20 cellular contexts compared by ENCODE assay signal in genomic region chr3:105594219-105594618, GRCh38.
A peak's percentile ranks its signal among the peaks of the same experiment; 100 is the strongest.
DNase-seq lines count a peak whose midpoint lies in the region; ATAC-seq, FAIRE-seq and TF ChIP-seq lines count a peak whose summit lies in the region.
"Had no signal": no experiment of that assay in that cellular context is flagged by ENCODE, and none has a peak within 500 bp of the region (broad histone marks: within the 10 kb centered on the region; RNA-seq: fewer than 3 reads in every experiment).

No MANE protein-coding gene starts in this region.

- peaks cover 6% of the 10 kb centered on the region for H3K4me1 Mint-ChIP-seq in activated CD4-positive, alpha-beta T cell treated with anti-CD3 and anti-CD28 coated beads for 36 hours
- no peaks in the 10 kb centered on the region for H3K4me1 Mint-ChIP-seq in activated CD4-positive, alpha-beta T cell treated with anti-CD3 and anti-CD28 coated beads, Interleukin-2, amount 10 ng/mL, durations not matched to agents 7 days and 5 days
- H3K4me1 Mint-ChIP-seq: nephron progenitor cell had no signal

- H3K4me3 Mint-ChIP-seq in activated CD4-positive, alpha-beta T cell treated with anti-CD3 and anti-CD28 coated beads for 36 hours: no peak overlapping the region
- H3K4me3 Mint-ChIP-seq in activated CD4-positive, alpha-beta T cell treated with anti-CD3 and anti-CD28 coated beads, Interleukin-2, amount 10 ng/mL, durations not matched to agents 7 days and 5 days: no peak overlapping the region
- H3K4me3 Mint-ChIP-seq: CD4-positive, alpha-beta T cell; nephron progenitor cell had no signal

- POLR2A ChIA-PET in activated CD4-positive, alpha-beta T cell treated with anti-CD3 and anti-CD28 coated beads for 36 hours (lab: Charles Lee): no interaction called here
- POLR2A ChIA-PET in activated CD4-positive, alpha-beta T cell treated with anti-CD3 and anti-CD28 coated beads, Interleukin-2, amount 10 ng/mL, durations not matched to agents 7 days and 5 days (lab: Charles Lee): no interaction called here
- POLR2A ChIA-PET in RWPE1 (lab: Yijun Ruan, JAX; ENCODE audit: low non-redundant PET): no interaction called here

- DNase-seq in activated CD4-positive, alpha-beta T cell treated with anti-CD3 and anti-CD28 coated beads for 36 hours: peak; percentile 28
- no peak for DNase-seq in activated CD4-positive, alpha-beta T cell treated with anti-CD3 and anti-CD28 coated beads, Interleukin-2, amount 10 ng/mL, durations not matched to agents 7 days and 5 days
- DNase-seq in AG08395 (ENCODE audit: low spot score) (peak; percentile 21), RWPE1 (ENCODE audit: low spot score) (peak; percentile 23), fibroblast of peridontal ligament (ENCODE audit: extremely low read depth) (peak; percentile 47), HTR-8/SVneo (ENCODE audit: insufficient read length, low spot score) (no peak), cerebellum (ENCODE audit: low spot score) (no peak)
- DNase-seq: CD4-positive, alpha-beta T cell; DND-41; NCI-H1092 treated with DMSO at 0.1 percent for 48 hours; NCI-H2107; NCI-H524; nephron progenitor cell; spleen had no signal

- CTCF ChIA-PET in activated CD4-positive, alpha-beta T cell treated with anti-CD3 and anti-CD28 coated beads for 36 hours (lab: Charles Lee): interaction anchor here (1.1 kb wide), 2 partner anchors 24 to 27 kb away, joined by 3 read pairs; no protein-coding TSS in a partner anchor
- CTCF ChIA-PET in activated CD4-positive, alpha-beta T cell treated with anti-CD3 and anti-CD28 coated beads, Interleukin-2, amount 10 ng/mL, durations not matched to agents 7 days and 5 days (lab: Charles Lee): no interaction called here
- CTCF ChIA-PET in RWPE1 (lab: Yijun Ruan, JAX): interaction anchor here (0.6 kb wide), 1 partner anchor 1179 kb away, joined by 3 read pairs; no protein-coding TSS in a partner anchor

- peaks cover 2% of the 10 kb centered on the region for H3K27me3 Mint-ChIP-seq in activated CD4-positive, alpha-beta T cell treated with anti-CD3 and anti-CD28 coated beads for 36 hours
- H3K27me3 Mint-ChIP-seq in activated CD4-positive, alpha-beta T cell treated with anti-CD3 and anti-CD28 coated beads, Interleukin-2, amount 10 ng/mL, durations not matched to agents 7 days and 5 days: no peaks in the 10 kb centered on the region
- H3K27me3 Mint-ChIP-seq: CD4-positive, alpha-beta T cell had no signal

- H3K27ac ChIP-seq in RWPE1: no peak overlapping the region
- H3K27ac ChIP-seq: A549, esophagus muscularis mucosa, hepatocyte, prostate gland, spleen had no signal

- no peaks in the 10 kb centered on the region for H3K9me3 Mint-ChIP-seq in activated CD4-positive, alpha-beta T cell treated with anti-CD3 and anti-CD28 coated beads for 36 hours (ENCODE audit: low read depth)
- H3K9me3 Mint-ChIP-seq in activated CD4-positive, alpha-beta T cell treated with anti-CD3 and anti-CD28 coated beads, Interleukin-2, amount 10 ng/mL, durations not matched to agents 7 days and 5 days: peaks cover 3% of the 10 kb centered on the region
- H3K9me3 Mint-ChIP-seq: CD4-positive, alpha-beta T cell had no signal

- TF ChIP-seq CTCF in RWPE1 (conservative IDR thresholded peaks at IDR 0.05; ENCODE audit: low read depth): no peak

- H3K36me3 Mint-ChIP-seq in activated CD4-positive, alpha-beta T cell treated with anti-CD3 and anti-CD28 coated beads for 36 hours (ENCODE audit: low read depth): peaks cover 2% of the 10 kb centered on the region
- no peaks in the 10 kb centered on the region for H3K36me3 Mint-ChIP-seq in activated CD4-positive, alpha-beta T cell treated with anti-CD3 and anti-CD28 coated beads, Interleukin-2, amount 10 ng/mL, durations not matched to agents 7 days and 5 days (ENCODE audit: low read depth)

- no peak for FAIRE-seq in HTR-8/SVneo (lab: Jason Lieb, UNC)
- FAIRE-seq: A549 had no signal

- intact Hi-C loops in activated CD4-positive, alpha-beta T cell treated with anti-CD3 and anti-CD28 coated beads for 36 hours (cut with DNase I, micrococcal nuclease): no loop called here

- H3K27ac Mint-ChIP-seq in activated CD4-positive, alpha-beta T cell treated with anti-CD3 and anti-CD28 coated beads for 36 hours: no peak overlapping the region
- H3K27ac Mint-ChIP-seq in activated CD4-positive, alpha-beta T cell treated with anti-CD3 and anti-CD28 coated beads, Interleukin-2, amount 10 ng/mL, durations not matched to agents 7 days and 5 days: no peak overlapping the region
- H3K27ac Mint-ChIP-seq: CD4-positive, alpha-beta T cell; nephron progenitor cell had no signal

- peak; percentile 95 for ATAC-seq in activated CD4-positive, alpha-beta T cell treated with anti-CD3 and anti-CD28 coated beads for 36 hours
- ATAC-seq in GM18868 (IDR thresholded peaks at IDR 0.05; ENCODE audit: unreplicated experiment): no peak
- ATAC-seq: A549, HCT116 had no signal

Comparison
In these comparisons a context has a peak if more than half of its experiments do, and no peak if none do; other contexts are left out.
1. DNase-seq: peak in activated CD4-positive, alpha-beta T cell treated with anti-CD3 and anti-CD28 coated beads for 36 hours (single experiment), AG08395 (single experiment), RWPE1 (single experiment) and fibroblast of peridontal ligament (single experiment); none in activated CD4-positive, alpha-beta T cell treated with anti-CD3 and anti-CD28 coated beads, Interleukin-2, amount 10 ng/mL, durations not matched to agents 7 days and 5 days (single experiment), HTR-8/SVneo (single experiment) and cerebellum (single experiment).